15 cellular contexts compared by ENCODE assay signal in genomic region chr2:1681017-1681318, GRCh38.
DNase-seq lines count a peak whose midpoint lies in the region; ATAC-seq and TF ChIP-seq lines count a peak whose summit lies in the region.
"Had no signal": no experiment of that assay in that cellular context is flagged by ENCODE, and none has a peak within 500 bp of the region (broad histone marks: within the 10 kb centered on the region; RNA-seq: fewer than 3 reads in every experiment).

No MANE protein-coding gene starts in this region.

- TF ChIP-seq POLR2A in spleen (IDR thresholded peaks at IDR 0.05): no peak

- H3K4me3 Mint-ChIP-seq in activated CD8-positive, alpha-beta memory T cell treated with anti-CD3 and anti-CD28 coated beads, Interleukin-2, amount 10 ng/mL, durations not matched to agents 7 days and 5 days: no peak overlapping the region
- H3K4me3 Mint-ChIP-seq: CD4-positive, alpha-beta T cell had no signal

- H3K27ac Mint-ChIP-seq in activated CD8-positive, alpha-beta memory T cell treated with anti-CD3 and anti-CD28 coated beads, Interleukin-2, amount 10 ng/mL, durations not matched to agents 7 days and 5 days: no peak overlapping the region
- H3K27ac Mint-ChIP-seq: CD4-positive, alpha-beta T cell had no signal

- H3K36me3 Mint-ChIP-seq in activated CD8-positive, alpha-beta memory T cell treated with anti-CD3 and anti-CD28 coated beads, Interleukin-2, amount 10 ng/mL, durations not matched to agents 7 days and 5 days: no peaks in the 10 kb centered on the region

- H3K4me1 Mint-ChIP-seq in activated CD8-positive, alpha-beta memory T cell treated with anti-CD3 and anti-CD28 coated beads, Interleukin-2, amount 10 ng/mL, durations not matched to agents 7 days and 5 days: no peaks in the 10 kb centered on the region

- in situ Hi-C loops in Panc1 (cut with HindIII; ENCODE audit: low pct_unique_long_range_greater_than_20kb, low sequenced_read_pairs): no loop called here

- peak; percentile 23 for DNase-seq in activated CD8-positive, alpha-beta memory T cell treated with anti-CD3 and anti-CD28 coated beads, Interleukin-2, amount 10 ng/mL, durations not matched to agents 7 days and 5 days
- DNase-seq in activated CD8-positive, alpha-beta memory T cell treated with anti-CD3 and anti-CD28 coated beads, Interleukin-2, amount 50 U/mL, for 48 hours: no peak
- DNase-seq in Panc1 (ENCODE audit: low read depth, low spot score): no peak
- DNase-seq in mesenteric fat pad (ENCODE audit: low spot score): peak; percentile 57
- peak; percentile 66 for DNase-seq in spleen
- no peak for DNase-seq in activated gamma-delta T cell treated with Interleukin-2 at 50 U/mL for 16 hours
- no peak for DNase-seq in substantia nigra (lab: John Stamatoyannopoulos, UW)
- DNase-seq: AML-193; C1 segment of cervical spinal cord; Calu3; CD4-positive, alpha-beta T cell; DMS 273 treated with DMSO at 0.1 percent for 48 hours; H7 had no signal

- H3K4me3 ChIP-seq in Panc1 (ENCODE audit: low read depth in 2 of 2, low read length in 2 of 2): no peak overlapping the region
- H3K4me3 ChIP-seq in spleen: no peak overlapping the region

- no TSS peak for BruUV-seq in Panc1 (replicated peaks; lab: Mats Ljungman, UMichigan)

- CTCF ChIA-PET in activated CD8-positive, alpha-beta memory T cell treated with anti-CD3 and anti-CD28 coated beads, Interleukin-2, amount 10 ng/mL, durations not matched to agents 7 days and 5 days (lab: Charles Lee): no interaction called here
- CTCF ChIA-PET in Panc1 (lab: Charles Lee): no interaction called here

- no peaks in the 10 kb centered on the region for H3K36me3 ChIP-seq in Panc1 (ENCODE audit: control insufficient read depth, insufficient read depth, low read length)
- H3K36me3 ChIP-seq in spleen: peaks cover 0 to 50% (median 2%) of the 10 kb centered on the region in 6 donors

- H3K4me1 ChIP-seq in Panc1 (ENCODE audit: control insufficient read depth, insufficient read depth, low read length) (peaks cover 17% of the 10 kb centered on the region), spleen (no peaks in the 10 kb centered on the region)

- ATAC-seq in activated CD8-positive, alpha-beta memory T cell treated with anti-CD3 and anti-CD28 coated beads, Interleukin-2, amount 10 ng/mL, durations not matched to agents 7 days and 5 days: no peak
- ATAC-seq in Panc1 (no peak), GM18873 (IDR thresholded peaks at IDR 0.05; ENCODE audit: low FRiP score, unreplicated experiment) (no peak)

- WGBS in spleen, 5 donors: 35 to 55% (median 40%) methylated on average over 3 of the region's 3 CpGs

- intact Hi-C loops in Panc1 (cut with micrococcal nuclease; ENCODE audit: unreplicated experiment) (no loop called here), spleen (cut with DNase I; ENCODE audit: low total_unique reads) (no loop called here)

- H3K9me3 Mint-ChIP-seq in activated CD8-positive, alpha-beta memory T cell treated with anti-CD3 and anti-CD28 coated beads, Interleukin-2, amount 10 ng/mL, durations not matched to agents 7 days and 5 days (ENCODE audit: low read depth): no peaks in the 10 kb centered on the region
- H3K9me3 Mint-ChIP-seq: CD4-positive, alpha-beta T cell had no signal

- H3K27ac ChIP-seq in Panc1 (ENCODE audit: low read length) (peak overlapping the region; percentile 32), spleen (no peak overlapping the region), substantia nigra (ENCODE audit: low read depth, low read length, poor library complexity, severe bottlenecking) (no peak overlapping the region)
- H3K27ac ChIP-seq: 22Rv1 had no signal

- TF ChIP-seq CTCF in Panc1 (IDR thresholded peaks at IDR 0.05) (no peak), spleen (IDR thresholded peaks at IDR 0.05 in 8 of 11, conservative IDR thresholded peaks at IDR 0.05 in 3 of 11) (no peak)

- POLR2A ChIA-PET in Panc1 (lab: Charles Lee): no interaction called here

- H3K27me3 Mint-ChIP-seq in activated CD8-positive, alpha-beta memory T cell treated with anti-CD3 and anti-CD28 coated beads, Interleukin-2, amount 10 ng/mL, durations not matched to agents 7 days and 5 days: no peaks in the 10 kb centered on the region
- H3K27me3 Mint-ChIP-seq: CD4-positive, alpha-beta T cell had no signal

- no peaks in the 10 kb centered on the region for H3K9me3 ChIP-seq in Panc1 (ENCODE audit: control insufficient read depth, insufficient read depth, low read depth, low read length)
- no peaks in the 10 kb centered on the region for H3K9me3 ChIP-seq in spleen

- H3K27me3 ChIP-seq in Panc1 (ENCODE audit: control insufficient read depth, insufficient read depth, low read length) (no peaks in the 10 kb centered on the region), spleen (replicated peaks in 1 of 7) (no peaks in the 10 kb centered on the region)

Comparison
In these comparisons a context has a peak if more than half of its experiments do, and no peak if none do; other contexts are left out.
1. DNase-seq: peak in activated CD8-positive, alpha-beta memory T cell treated with anti-CD3 and anti-CD28 coated beads, Interleukin-2, amount 10 ng/mL, durations not matched to agents 7 days and 5 days (single experiment), mesenteric fat pad (single experiment) and spleen (single experiment); none in activated CD8-positive, alpha-beta memory T cell treated with anti-CD3 and anti-CD28 coated beads, Interleukin-2, amount 50 U/mL, for 48 hours (single experiment), Panc1 (single experiment), activated gamma-delta T cell treated with Interleukin-2 at 50 U/mL for 16 hours (single experiment) and substantia nigra (0 of 49).